1 cellular context compared by ENCODE assay signal in genomic region chr2:157318884-157319283, GRCh38.
A peak's percentile ranks its signal among the peaks of the same experiment; 100 is the strongest.
TF ChIP-seq lines count a peak whose summit lies in the region.

No MANE protein-coding gene starts in this region.

TF ChIP-seq in GM12878, 131 proteins besides CTCF, POLR2A, EP300 and RAD21:
- TF ChIP-seq BRCA1 (IDR thresholded peaks at IDR 0.05; ENCODE audit: low read depth, low read length) (no peak), IRF4 (IDR thresholded peaks at IDR 0.05; ENCODE audit: low read depth, low read length) (no peak), SKIL (IDR thresholded peaks at IDR 0.05; ENCODE audit: low read depth, poor library complexity, severe bottlenecking) (peak; percentile 48), MTA2 (IDR thresholded peaks at IDR 0.05; ENCODE audit: low read depth) (peak; percentile 70; the same call in 1 of the 2 replicates), SREBF1 (IDR thresholded peaks at IDR 0.05; ENCODE audit: low read length) (no peak), TAF1 (IDR thresholded peaks at IDR 0.05; ENCODE audit: borderline replicate concordance, low read depth, low read length) (no peak), ATF7 (IDR thresholded peaks at IDR 0.05; ENCODE audit: low read depth) (peak; percentile 48), IKZF2 (IDR thresholded peaks at IDR 0.05) (peak; percentile 39 to 53; a peak in 3 of 4 replicates), CBFB (IDR thresholded peaks at IDR 0.05; ENCODE audit: low read depth) (0 out of 2 replicates have a peak, but pooled peaks have one; percentile 37), MEF2B (IDR thresholded peaks at IDR 0.05; ENCODE audit: partially characterized antibody, poor library complexity, severe bottlenecking) (peak; percentile 38), IRF5 (IDR thresholded peaks at IDR 0.05; ENCODE audit: borderline replicate concordance) (peak; percentile 30; the same call in 1 of the 2 replicates), RUNX3 (IDR thresholded peaks at IDR 0.05; ENCODE audit: low read length) (peak; percentile 80; the same call in 1 of the 2 replicates), IKZF1 (conservative IDR thresholded peaks at IDR 0.05) (no peak), RCOR1 (conservative IDR thresholded peaks at IDR 0.05; ENCODE audit: low read depth, low read length) (no peak), YY1 (IDR thresholded peaks at IDR 0.05; ENCODE audit: low read depth, low read length) (0 out of 2 replicates have a peak, but pooled peaks have one; percentile 32), BCL11A (IDR thresholded peaks at IDR 0.05; ENCODE audit: low read depth, low read length) (0 out of 2 replicates have a peak, but pooled peaks have one; percentile 17)
- TF ChIP-seq, protein P1, sequence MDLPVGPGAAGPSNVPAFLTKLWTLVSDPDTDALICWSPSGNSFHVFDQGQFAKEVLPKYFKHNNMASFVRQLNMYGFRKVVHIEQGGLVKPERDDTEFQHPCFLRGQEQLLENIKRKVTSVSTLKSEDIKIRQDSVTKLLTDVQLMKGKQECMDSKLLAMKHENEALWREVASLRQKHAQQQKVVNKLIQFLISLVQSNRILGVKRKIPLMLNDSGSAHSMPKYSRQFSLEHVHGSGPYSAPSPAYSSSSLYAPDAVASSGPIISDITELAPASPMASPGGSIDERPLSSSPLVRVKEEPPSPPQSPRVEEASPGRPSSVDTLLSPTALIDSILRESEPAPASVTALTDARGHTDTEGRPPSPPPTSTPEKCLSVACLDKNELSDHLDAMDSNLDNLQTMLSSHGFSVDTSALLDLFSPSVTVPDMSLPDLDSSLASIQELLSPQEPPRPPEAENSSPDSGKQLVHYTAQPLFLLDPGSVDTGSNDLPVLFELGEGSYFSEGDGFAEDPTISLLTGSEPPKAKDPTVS (IDR thresholded peaks at IDR 0.05; ENCODE audit: low read depth, low read length): no peak
